ENCODE assay signal across 1 cellular context in the genomic region with DNA sequence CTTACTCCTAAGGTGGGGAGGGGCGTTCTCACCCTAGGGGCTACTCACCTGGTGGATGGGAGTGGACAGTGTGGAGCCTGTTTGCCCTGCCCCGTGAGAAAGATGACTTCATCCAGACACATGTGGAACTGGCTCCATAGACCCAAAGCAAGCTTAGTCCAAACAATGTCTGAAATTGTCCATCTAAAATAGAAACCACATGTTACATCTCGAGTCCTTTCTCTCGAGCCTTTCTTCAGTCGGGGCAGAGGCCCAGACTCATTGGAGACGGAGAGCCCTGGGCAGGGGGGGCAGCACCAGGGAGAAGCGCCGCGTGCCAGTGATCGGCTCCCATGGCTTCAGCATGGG.
TF ChIP-seq lines count a peak whose summit lies in the region.

No MANE protein-coding gene starts in this region.

TF ChIP-seq in HepG2, 621 proteins besides CTCF, POLR2A, EP300 and RAD21:
- TF ChIP-seq ZEB1 (IDR thresholded peaks at IDR 0.05; ENCODE audit: insufficient replicate concordance, low read depth) (no peak), ZNF441 (CRISPR knock-in tag; IDR thresholded peaks at IDR 0.05; ENCODE audit: borderline replicate concordance) (no peak), ZC3H13 (CRISPR knock-in tag; IDR thresholded peaks at IDR 0.05) (0 out of 2 replicates have a peak, but pooled peaks have one; percentile 37), ZSCAN30 (CRISPR knock-in tag; IDR thresholded peaks at IDR 0.05) (no peak)
TF ChIP-seq in HepG2: peak in this region for 1.
